Comparison of ENCODE assay signal across 26 cellular contexts in genomic region chr15:33698128-33698527, GRCh38.
"Had no signal": no experiment of that assay in that cellular context is flagged by ENCODE, and none has a peak within 500 bp of the region (broad histone marks: within the 10 kb centered on the region; RNA-seq: fewer than 3 reads in every experiment).

No MANE protein-coding gene starts in this region.

- H3K4me1 ChIP-seq: ascending aorta had no signal

- H3K27ac ChIP-seq: ascending aorta, cardiac muscle cell, VCaP had no signal

- ATAC-seq: activated CD8-positive, alpha-beta memory T cell treated with anti-CD3 and anti-CD28 coated beads, Interleukin-2, amount 10 ng/mL, durations not matched to agents 7 days and 5 days; activated CD8-positive, alpha-beta T cell treated with anti-CD3 and anti-CD28 coated beads, Interleukin-2, amount 10 ng/mL, durations not matched to agents 7 days and 5 days; activated naive CD8-positive, alpha-beta T cell treated with anti-CD3 and anti-CD28 coated beads, Interleukin-2, amount 50 U/mL, for 24 hours had no signal

- H3K27me3 ChIP-seq: ascending aorta, cardiac muscle cell had no signal

- H3K9me3 ChIP-seq: ascending aorta had no signal

- DNase-seq: activated B cell treated with CpG ODN at 0.5 μM for 24 hours; activated CD4-positive, alpha-beta memory T cell treated with anti-CD3 and anti-CD28 coated beads, Interleukin-2, amount 10 ng/mL, durations not matched to agents 7 days and 5 days; activated CD4-positive, alpha-beta T cell treated with anti-CD3 and anti-CD28 coated beads for 48 hours; activated CD4-positive, alpha-beta T cell treated with anti-CD3 and anti-CD28 coated beads, Interleukin-2, amount 10 ng/mL, durations not matched to agents 7 days and 5 days; activated CD4-positive, alpha-beta T cell treated with anti-CD3 and anti-CD28 coated beads, Interleukin-2, amount 50 U/mL, for 48 hours; activated CD4-positive, CD25-positive, alpha-beta regulatory T cell treated with anti-CD3 and anti-CD28 coated beads, Interleukin-2, amount 50 U/mL, for 72 hours; activated CD8-positive, alpha-beta memory T cell treated with anti-CD3 and anti-CD28 coated beads for 24 hours; activated CD8-positive, alpha-beta memory T cell treated with anti-CD3 and anti-CD28 coated beads, Interleukin-2, amount 10 ng/mL, durations not matched to agents 7 days and 5 days; activated CD8-positive, alpha-beta memory T cell treated with anti-CD3 and anti-CD28 coated beads, Interleukin-2, amount 50 U/mL, for 48 hours; activated CD8-positive, alpha-beta T cell treated with anti-CD3 and anti-CD28 coated beads, Interleukin-2, amount 10 ng/mL, durations not matched to agents 7 days and 5 days; activated effector memory CD4-positive, alpha-beta T cell treated with Interleukin-2 at 50 U/mL for 16 hours; activated gamma-delta T cell; activated naive CD4-positive, alpha-beta T cell treated with anti-CD3 and anti-CD28 coated beads, Interleukin-2, amount 10 ng/mL, durations not matched to agents 7 days and 5 days; activated naive CD4-positive, alpha-beta T cell treated with Interleukin-2 at 50 U/mL for 16 hours; activated naive CD8-positive, alpha-beta T cell treated with anti-CD3 and anti-CD28 coated beads, Interleukin-2, amount 10 ng/mL, durations not matched to agents 7 days and 5 days; activated naive CD8-positive, alpha-beta T cell treated with anti-CD3 and anti-CD28 coated beads, Interleukin-2, amount 50 U/mL, for 24 hours; activated T-cell treated with anti-CD3 and anti-CD28 coated beads, Interleukin-2, amount 50 U/mL, for 24 hours; activated T-cell treated with anti-CD3 and anti-CD28 coated beads, Interleukin-2, amount 50 U/mL, for 48 hours; caudate nucleus; cerebellar nuclear complex; T-helper 2 cell; T-helper 9 cell had no signal

- H3K4me3 ChIP-seq: ascending aorta, cardiac muscle cell had no signal

- H3K36me3 ChIP-seq: ascending aorta, cardiac muscle cell had no signal

- FAIRE-seq: TTC549 had no signal
